In genomic region chr3:66486646-66487045, GRCh38 we compare ENCODE assay signal across 14 cellular contexts. TPM values are rescaled to one million over a fixed set of nuclear protein-coding genes. Genes with fewer than 3 reads are reported as not detected.
DNase-seq lines count a peak whose midpoint lies in the region; ATAC-seq and TF ChIP-seq lines count a peak whose summit lies in the region.
"Had no signal": no experiment of that assay in that cellular context is flagged by ENCODE, and none has a peak within 500 bp of the region (broad histone marks: within the 10 kb centered on the region; RNA-seq: fewer than 3 reads in every experiment).

No MANE protein-coding gene starts in this region.

- H4K20me1 ChIP-seq in KMS-11 (ENCODE audit: insufficient read depth) (no peaks in the 10 kb centered on the region), osteoblast (ENCODE audit: insufficient read depth, low read length) (peaks cover 3% of the 10 kb centered on the region), hepatocyte (ENCODE audit: insufficient read depth, poor library complexity, severe bottlenecking) (no peaks in the 10 kb centered on the region)

- intact Hi-C loops in activated T-helper 2 cell treated with anti-CD3 and anti-CD28 coated beads, Interferon-gamma antibody, Interleukin-2, Interleukin-4, amounts not matched to agents 10 μg/mL and 5 μg/mL and 100 μg/mL, durations not matched to agents 14 hours and 24 hours and 36 hours (cut with micrococcal nuclease): no loop called here

- H3K79me2 ChIP-seq in KMS-11 (ENCODE audit: insufficient read depth, low read depth) (peaks cover 100% of the 10 kb centered on the region), osteoblast (ENCODE audit: insufficient read depth, low read length) (peaks cover 3% of the 10 kb centered on the region), hepatocyte (peaks cover 67% of the 10 kb centered on the region)

- H3K4me3 ChIP-seq in KMS-11 (IDR thresholded peaks at IDR 0.05; ENCODE audit: insufficient read depth, low read depth, low read length) (no peak overlapping the region), osteoblast (ENCODE audit: insufficient read depth, low read length) (no peak overlapping the region), hepatocyte (no peak overlapping the region)
- H3K4me3 ChIP-seq: mucosa of descending colon had no signal

- peak; percentile 65 for DNase-seq in AG09319 (ENCODE audit: extremely low read depth, low read depth)
- peak; percentile 51 to 71 for DNase-seq in dermis microvascular lymphatic vessel endothelial cell (ENCODE audit: low read depth in 2 of 2)
- DNase-seq in osteoblast (ENCODE audit: insufficient read length, low spot score, missing footprints): no peak
- DNase-seq in NAMALWA (ENCODE audit: low spot score): no peak
- DNase-seq in hepatocyte (ENCODE audit: low spot score): no peak
- no peak for DNase-seq in activated T-helper 2 cell treated with anti-CD3 and anti-CD28 coated beads, Interferon-gamma antibody, Interleukin-2, Interleukin-4, amounts not matched to agents 10 μg/mL and 5 μg/mL and 100 μg/mL, durations not matched to agents 14 hours and 24 hours and 36 hours (ENCODE audit: low spot score)
- DNase-seq: activated effector memory CD4-positive, alpha-beta T cell treated with Interleukin-2 at 50 U/mL for 16 hours; mucosa of descending colon; NCI-H1048; NK-92 treated with Interleukin-12 subunit alpha and Interleukin-12 subunit beta, amount 100 ng/mL, for 24 hours; stimulated activated CD4-positive, alpha-beta T cell treated with anti-CD3 and anti-CD28 coated beads, Interleukin-15, amount 100 ng/mL, for 24 hours; T-helper 9 cell had no signal

- peaks cover 77% of the 10 kb centered on the region for H3K4me1 Mint-ChIP-seq in activated T-helper 2 cell treated with anti-CD3 and anti-CD28 coated beads, Interferon-gamma antibody, Interleukin-2, Interleukin-4, amounts not matched to agents 10 μg/mL and 5 μg/mL and 100 μg/mL, durations not matched to agents 14 hours and 24 hours and 36 hours (ENCODE audit: low read depth)

- H3K4me3 Mint-ChIP-seq in activated T-helper 2 cell treated with anti-CD3 and anti-CD28 coated beads, Interferon-gamma antibody, Interleukin-2, Interleukin-4, amounts not matched to agents 10 μg/mL and 5 μg/mL and 100 μg/mL, durations not matched to agents 14 hours and 24 hours and 36 hours (ENCODE audit: low read depth): no peak overlapping the region

- no peak for ATAC-seq in GM21360 (IDR thresholded peaks at IDR 0.05; ENCODE audit: unreplicated experiment)
- ATAC-seq: mucosa of descending colon had no signal

- no peaks in the 10 kb centered on the region for H3K36me3 ChIP-seq in KMS-11 (ENCODE audit: insufficient read depth)
- no peaks in the 10 kb centered on the region for H3K36me3 ChIP-seq in osteoblast (ENCODE audit: insufficient read depth, low read length)
- no peaks in the 10 kb centered on the region for H3K36me3 ChIP-seq in hepatocyte (replicated peaks; ENCODE audit: insufficient read depth, low read depth)

- H3K27ac ChIP-seq in KMS-11: no peak overlapping the region
- peak overlapping the region; percentile 54 for H3K27ac ChIP-seq in osteoblast (ENCODE audit: low read depth, low read length)
- no peak overlapping the region for H3K27ac ChIP-seq in hepatocyte

- H3K9me2 ChIP-seq in hepatocyte (replicated peaks; ENCODE audit: insufficient read depth): no peaks in the 10 kb centered on the region

- H3K4me2 ChIP-seq in KMS-11 (peak overlapping the region; percentile 99), osteoblast (ENCODE audit: insufficient read depth, low read length) (peak overlapping the region; percentile 21), hepatocyte (no peak overlapping the region)

- no peak overlapping the region for H3K27ac Mint-ChIP-seq in activated T-helper 2 cell treated with anti-CD3 and anti-CD28 coated beads, Interferon-gamma antibody, Interleukin-2, Interleukin-4, amounts not matched to agents 10 μg/mL and 5 μg/mL and 100 μg/mL, durations not matched to agents 14 hours and 24 hours and 36 hours

- H3K27me3 ChIP-seq in KMS-11 (ENCODE audit: insufficient read depth, low read depth): no peaks in the 10 kb centered on the region
- no peaks in the 10 kb centered on the region for H3K27me3 ChIP-seq in osteoblast (ENCODE audit: insufficient read depth, low read length)
- H3K27me3 ChIP-seq in hepatocyte: no peaks in the 10 kb centered on the region

- no peak overlapping the region for H2AFZ ChIP-seq in KMS-11 (ENCODE audit: low read depth)
- H2AFZ ChIP-seq in osteoblast (ENCODE audit: low read length): no peak overlapping the region
- no peak overlapping the region for H2AFZ ChIP-seq in hepatocyte

- H3K9me3 ChIP-seq in osteoblast (ENCODE audit: low read depth, low read length): no peaks in the 10 kb centered on the region
- no peaks in the 10 kb centered on the region for H3K9me3 ChIP-seq in hepatocyte (ENCODE audit: low read depth)
- H3K9me3 ChIP-seq: mucosa of descending colon had no signal

- WGBS in hepatocyte (ENCODE audit: low lambda C conversion rate, missing lambda C conversion rate): 84% methylated on average over 5 of the region's 5 CpGs

- peaks cover 40% of the 10 kb centered on the region for H3K36me3 Mint-ChIP-seq in activated T-helper 2 cell treated with anti-CD3 and anti-CD28 coated beads, Interferon-gamma antibody, Interleukin-2, Interleukin-4, amounts not matched to agents 10 μg/mL and 5 μg/mL and 100 μg/mL, durations not matched to agents 14 hours and 24 hours and 36 hours (ENCODE audit: low read depth)

- no peaks in the 10 kb centered on the region for H3K9me3 Mint-ChIP-seq in activated T-helper 2 cell treated with anti-CD3 and anti-CD28 coated beads, Interferon-gamma antibody, Interleukin-2, Interleukin-4, amounts not matched to agents 10 μg/mL and 5 μg/mL and 100 μg/mL, durations not matched to agents 14 hours and 24 hours and 36 hours

- no peak overlapping the region for H3K9ac ChIP-seq in KMS-11

- H3K27me3 Mint-ChIP-seq in activated T-helper 2 cell treated with anti-CD3 and anti-CD28 coated beads, Interferon-gamma antibody, Interleukin-2, Interleukin-4, amounts not matched to agents 10 μg/mL and 5 μg/mL and 100 μg/mL, durations not matched to agents 14 hours and 24 hours and 36 hours (ENCODE audit: low read depth): no peaks in the 10 kb centered on the region

- no peak for TF ChIP-seq CTCF in AG09319 (IDR thresholded peaks at IDR 0.05; ENCODE audit: low read depth, low read length)
- no peak for TF ChIP-seq CTCF in KMS-11 (conservative IDR thresholded peaks at IDR 0.05; ENCODE audit: low read depth, low read length)
- no peak for TF ChIP-seq CTCF in osteoblast (IDR thresholded peaks at IDR 0.05; ENCODE audit: extremely low read depth, low read depth, low read length)
- TF ChIP-seq CTCF in hepatocyte (IDR thresholded peaks at IDR 0.05; ENCODE audit: poor library complexity): no peak

- H3K4me1 ChIP-seq in KMS-11 (ENCODE audit: low read depth, poor library complexity, severe bottlenecking): peaks cover 97% of the 10 kb centered on the region
- peaks cover 16% of the 10 kb centered on the region for H3K4me1 ChIP-seq in osteoblast (ENCODE audit: insufficient read depth, low read length)
- H3K4me1 ChIP-seq in hepatocyte (ENCODE audit: insufficient read depth): peaks cover 33% of the 10 kb centered on the region

RNA-seq across cellular contexts. Expression of gene LRIG1, which starts 14.2 kb away (rescaled TPM):
- total RNA-seq in dermis microvascular lymphatic vessel endothelial cell (35.3 and 59.8 TPM in 2 replicates), osteoblast (14.1 and 16.5 TPM in 2 replicates), hepatocyte (12.5 and 13.3 TPM in 2 replicates)
- polyA plus RNA-seq in hepatocyte: 8.2 and 8.7 TPM in 2 replicates
- total RNA-seq in activated T-helper 2 cell treated with anti-CD3 and anti-CD28 coated beads, Interferon-gamma antibody, Interleukin-2, Interleukin-4, amounts not matched to agents 10 μg/mL and 5 μg/mL and 100 μg/mL, durations not matched to agents 14 hours and 24 hours and 36 hours: 42.5 and 47.9 TPM in 2 replicates

Comparison
In these comparisons a context has a peak if more than half of its experiments do, and no peak if none do; other contexts are left out.
1. DNase-seq: peak in AG09319 (single experiment) and dermis microvascular lymphatic vessel endothelial cell (2 of 2); none in osteoblast (single experiment), NAMALWA (single experiment), hepatocyte (single experiment) and activated T-helper 2 cell treated with anti-CD3 and anti-CD28 coated beads, Interferon-gamma antibody, Interleukin-2, Interleukin-4, amounts not matched to agents 10 μg/mL and 5 μg/mL and 100 μg/mL, durations not matched to agents 14 hours and 24 hours and 36 hours (single experiment).